In the genomic region with DNA sequence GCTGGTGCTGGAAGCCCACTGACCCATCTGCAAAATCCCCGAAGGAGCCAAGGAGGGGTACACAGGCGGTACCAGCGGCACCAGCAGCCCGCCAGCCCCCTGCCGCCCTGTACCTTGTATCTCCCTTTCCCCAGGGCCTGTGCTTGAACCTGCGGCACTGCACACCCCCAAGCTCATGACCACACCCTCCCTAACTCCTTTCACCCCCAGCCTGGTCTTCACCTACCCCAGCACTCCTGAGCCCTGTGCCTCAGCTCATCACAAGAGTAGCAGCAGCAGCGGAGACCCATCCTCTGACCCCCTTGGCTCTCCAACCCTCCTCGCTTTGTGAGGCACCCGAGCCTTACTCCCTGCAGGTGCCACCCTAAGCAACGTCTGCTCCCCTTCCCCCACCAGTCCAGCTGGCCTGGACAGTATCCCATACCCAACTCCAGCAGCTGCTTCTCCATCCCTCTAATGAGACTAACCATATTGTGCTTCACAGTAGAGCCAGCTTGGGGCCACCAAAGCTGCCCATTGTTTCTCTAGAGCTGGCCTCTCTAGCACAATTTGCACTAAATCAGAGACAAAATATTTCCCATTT, we compare ENCODE assay signal across 1 cellular context.
TF ChIP-seq lines count a peak whose summit lies in the region.

No MANE protein-coding gene starts in this region.

TF ChIP-seq in SK-N-SH, 30 proteins besides CTCF, POLR2A, EP300 and RAD21 (continued from another document):
- TF ChIP-seq NRF1 (IDR thresholded peaks at IDR 0.05; ENCODE audit: low read depth, low read length) = no peak
- TF ChIP-seq, protein P1, sequence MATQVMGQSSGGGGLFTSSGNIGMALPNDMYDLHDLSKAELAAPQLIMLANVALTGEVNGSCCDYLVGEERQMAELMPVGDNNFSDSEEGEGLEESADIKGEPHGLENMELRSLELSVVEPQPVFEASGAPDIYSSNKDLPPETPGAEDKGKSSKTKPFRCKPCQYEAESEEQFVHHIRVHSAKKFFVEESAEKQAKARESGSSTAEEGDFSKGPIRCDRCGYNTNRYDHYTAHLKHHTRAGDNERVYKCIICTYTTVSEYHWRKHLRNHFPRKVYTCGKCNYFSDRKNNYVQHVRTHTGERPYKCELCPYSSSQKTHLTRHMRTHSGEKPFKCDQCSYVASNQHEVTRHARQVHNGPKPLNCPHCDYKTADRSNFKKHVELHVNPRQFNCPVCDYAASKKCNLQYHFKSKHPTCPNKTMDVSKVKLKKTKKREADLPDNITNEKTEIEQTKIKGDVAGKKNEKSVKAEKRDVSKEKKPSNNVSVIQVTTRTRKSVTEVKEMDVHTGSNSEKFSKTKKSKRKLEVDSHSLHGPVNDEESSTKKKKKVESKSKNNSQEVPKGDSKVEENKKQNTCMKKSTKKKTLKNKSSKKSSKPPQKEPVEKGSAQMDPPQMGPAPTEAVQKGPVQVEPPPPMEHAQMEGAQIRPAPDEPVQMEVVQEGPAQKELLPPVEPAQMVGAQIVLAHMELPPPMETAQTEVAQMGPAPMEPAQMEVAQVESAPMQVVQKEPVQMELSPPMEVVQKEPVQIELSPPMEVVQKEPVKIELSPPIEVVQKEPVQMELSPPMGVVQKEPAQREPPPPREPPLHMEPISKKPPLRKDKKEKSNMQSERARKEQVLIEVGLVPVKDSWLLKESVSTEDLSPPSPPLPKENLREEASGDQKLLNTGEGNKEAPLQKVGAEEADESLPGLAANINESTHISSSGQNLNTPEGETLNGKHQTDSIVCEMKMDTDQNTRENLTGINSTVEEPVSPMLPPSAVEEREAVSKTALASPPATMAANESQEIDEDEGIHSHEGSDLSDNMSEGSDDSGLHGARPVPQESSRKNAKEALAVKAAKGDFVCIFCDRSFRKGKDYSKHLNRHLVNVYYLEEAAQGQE (IDR thresholded peaks at IDR 0.05; ENCODE audit: low read depth, low read length) = no peak
- no peak for TF ChIP-seq JUND (IDR thresholded peaks at IDR 0.05)
- TF ChIP-seq CHD2 (IDR thresholded peaks at IDR 0.05; ENCODE audit: low read length, partially characterized antibody) = no peak
- no peak for TF ChIP-seq FOXM1 (IDR thresholded peaks at IDR 0.05; ENCODE audit: low read depth)
